ENCODE assay signal across 17 cellular contexts in genomic region chr2:212109792-212110680, GRCh38.
"Had no signal": no experiment of that assay in that cellular context is flagged by ENCODE, and none has a peak within 500 bp of the region (broad histone marks: within the 10 kb centered on the region; RNA-seq: fewer than 3 reads in every experiment).

No MANE protein-coding gene starts in this region.

- H3K27ac ChIP-seq: ascending aorta, breast epithelium, left ventricle myocardium inferior, ovary, tibial artery had no signal

- DNase-seq: activated B cell treated with CpG ODN at 0.5 μM for 24 hours; activated CD4-positive, alpha-beta memory T cell treated with anti-CD3 and anti-CD28 coated beads, Interleukin-2, amount 10 ng/mL, durations not matched to agents 7 days and 5 days; activated CD4-positive, alpha-beta T cell treated with anti-CD3 and anti-CD28 coated beads for 48 hours; activated naive CD4-positive, alpha-beta T cell treated with anti-CD3 and anti-CD28 coated beads, Interleukin-2, amount 50 U/mL, for 16 hours; activated T-cell treated with anti-CD3 and anti-CD28 coated beads, Interleukin-2, amount 50 U/mL, for 1 hour; cerebellar nuclear complex; effector memory CD4-positive, alpha-beta T cell; left ventricle myocardium inferior; naive thymus-derived CD4-positive, alpha-beta T cell; ovary; stimulated activated CD4-positive, alpha-beta T cell treated with anti-CD3 and anti-CD28 coated beads, Interleukin-2, amount 100 ng/mL, for 24 hours; stimulated activated naive CD4-positive, alpha-beta T cell treated with Interleukin-2 at 50 U/mL for 16 hours; SW 1271; tibial artery had no signal

- H3K4me3 ChIP-seq: ascending aorta, breast epithelium, left ventricle myocardium inferior, ovary, tibial artery had no signal

- ATAC-seq: naive thymus-derived CD4-positive, alpha-beta T cell had no signal

- H3K36me3 Mint-ChIP-seq: memory B cell; naive thymus-derived CD4-positive, alpha-beta T cell had no signal

- H3K9me3 ChIP-seq: ascending aorta, left ventricle myocardium inferior, ovary, tibial artery had no signal

- H3K4me1 Mint-ChIP-seq: activated B cell treated with CpG ODN at 0.5 μM for 24 hours; activated CD4-positive, alpha-beta memory T cell treated with anti-CD3 and anti-CD28 coated beads, Interleukin-2, amount 10 ng/mL, durations not matched to agents 7 days and 5 days had no signal

- H3K4me1 ChIP-seq: ascending aorta, breast epithelium, left ventricle myocardium inferior, tibial artery had no signal

- H3K4me3 Mint-ChIP-seq: activated B cell treated with CpG ODN at 0.5 μM for 24 hours; activated CD4-positive, alpha-beta memory T cell treated with anti-CD3 and anti-CD28 coated beads, Interleukin-2, amount 10 ng/mL, durations not matched to agents 7 days and 5 days; memory B cell; naive thymus-derived CD4-positive, alpha-beta T cell had no signal

- H3K27ac Mint-ChIP-seq: activated B cell treated with CpG ODN at 0.5 μM for 24 hours; activated CD4-positive, alpha-beta memory T cell treated with anti-CD3 and anti-CD28 coated beads, Interleukin-2, amount 10 ng/mL, durations not matched to agents 7 days and 5 days; memory B cell; naive thymus-derived CD4-positive, alpha-beta T cell had no signal

- H3K36me3 ChIP-seq: ascending aorta, breast epithelium, left ventricle myocardium inferior, ovary, tibial artery had no signal

- H3K9me3 Mint-ChIP-seq: activated B cell treated with CpG ODN at 0.5 μM for 24 hours had no signal

- H3K27me3 ChIP-seq: ascending aorta, breast epithelium, ovary, tibial artery had no signal

- H3K27me3 Mint-ChIP-seq: activated B cell treated with CpG ODN at 0.5 μM for 24 hours; activated CD4-positive, alpha-beta memory T cell treated with anti-CD3 and anti-CD28 coated beads, Interleukin-2, amount 10 ng/mL, durations not matched to agents 7 days and 5 days; memory B cell; naive thymus-derived CD4-positive, alpha-beta T cell had no signal
